10 cellular contexts compared by ENCODE assay signal in genomic region chr4:6199344-6199921, GRCh38. TPM values are rescaled to one million over a fixed set of nuclear protein-coding genes. Genes with fewer than 3 reads are reported as not detected.
DNase-seq lines count a peak whose midpoint lies in the region; ATAC-seq, FAIRE-seq and TF ChIP-seq lines count a peak whose summit lies in the region.
"Had no signal": no experiment of that assay in that cellular context is flagged by ENCODE, and none has a peak within 500 bp of the region (broad histone marks: within the 10 kb centered on the region; RNA-seq: fewer than 3 reads in every experiment).

No MANE protein-coding gene starts in this region.

- CTCF ChIA-PET in PC-3 (lab: Charles Lee), result no interaction called here

- no peaks in the 10 kb centered on the region for H3K9me2 ChIP-seq in PC-3 (replicated peaks; ENCODE audit: low read length)

- no peak for FAIRE-seq in urothelium cell line (lab: Jason Lieb, UNC)
- FAIRE-seq: keratinocyte had no signal

- no peaks in the 10 kb centered on the region for H3K9me3 ChIP-seq in PC-3 (ENCODE audit: low read length)

- H4K20me1 ChIP-seq in PC-3 (ENCODE audit: low read length), result no peaks in the 10 kb centered on the region

- H3K9ac ChIP-seq in PC-3 (ENCODE audit: low read length), result no peak overlapping the region

- H3K4me1 ChIP-seq in PC-3 (ENCODE audit: insufficient read depth, low read length), result 0 out of 2 replicates have a peak, but pooled peaks cover 3% of the 10 kb centered on the region

- TF ChIP-seq CTCF in PC-3 (conservative IDR thresholded peaks at IDR 0.05; ENCODE audit: low read depth, low read length) (no peak), coronary artery (IDR thresholded peaks at IDR 0.05) (no peak)

- peaks cover 22% of the 10 kb centered on the region for H3K27me3 ChIP-seq in PC-3 (ENCODE audit: low read length)

- ATAC-seq in PC-3 (no peak), sciatic nerve (no peak), GM18907 (IDR thresholded peaks at IDR 0.05; ENCODE audit: unreplicated experiment) (no peak)

- DNase-seq in PC-3 (no peak), coronary artery (ENCODE audit: low spot score) (no peak), sciatic nerve (ENCODE audit: low spot score) (peak; percentile 45), urothelium cell line (ENCODE audit: low spot score) (no peak), AML-193 (lab: John Stamatoyannopoulos, UW) (no peak), DMS153 treated with DMSO at 0.1 percent for 48 hours (lab: John Stamatoyannopoulos, UW; ENCODE audit: unreplicated experiment) (no peak)
- DNase-seq: NCI-H1092 had no signal

- BruUV-seq in PC-3 (replicated peaks; lab: Mats Ljungman, UMichigan), result no TSS peak

- peak overlapping the region; percentile 78; the same call in 1 of the 2 replicates for H3K4me3 ChIP-seq in GM08714 (ENCODE audit: low read length)
- no peak overlapping the region for H3K4me3 ChIP-seq in PC-3 (ENCODE audit: low read length)
- peak overlapping the region; percentile 76 for H3K4me3 ChIP-seq in coronary artery

- H2AFZ ChIP-seq in PC-3 (ENCODE audit: low read length), result no peak overlapping the region

- POLR2A ChIA-PET in PC-3 (lab: Charles Lee; ENCODE audit: unreplicated experiment), result no interaction called here

- H3F3A ChIP-seq in PC-3 (ENCODE audit: low read length, unreplicated experiment), result no peaks in the 10 kb centered on the region

- no peaks in the 10 kb centered on the region for H3K36me3 ChIP-seq in PC-3 (ENCODE audit: low read depth, low read length)

- intact Hi-C loops in PC-3 (cut with micrococcal nuclease) (no loop called here), sciatic nerve (cut with DNase I) (no loop called here)

- H3K4me2 ChIP-seq in PC-3 (ENCODE audit: low read length), result peak overlapping the region; percentile 88

- H3K79me2 ChIP-seq in PC-3 (ENCODE audit: low read length), result no peaks in the 10 kb centered on the region

- H3K27ac ChIP-seq in PC-3 (ENCODE audit: low read length) (no peak overlapping the region), coronary artery (no peak overlapping the region)

RNA-seq across cellular contexts. Expression of gene JAKMIP1, which starts 0.9 kb away (rescaled TPM):
- total RNA-seq in PC-3 (2014; rRNA removed) (0.04 and 0.75 TPM in 2 replicates), sciatic nerve (0.76 TPM)
